1 cellular context compared by ENCODE assay signal in the genomic region with DNA sequence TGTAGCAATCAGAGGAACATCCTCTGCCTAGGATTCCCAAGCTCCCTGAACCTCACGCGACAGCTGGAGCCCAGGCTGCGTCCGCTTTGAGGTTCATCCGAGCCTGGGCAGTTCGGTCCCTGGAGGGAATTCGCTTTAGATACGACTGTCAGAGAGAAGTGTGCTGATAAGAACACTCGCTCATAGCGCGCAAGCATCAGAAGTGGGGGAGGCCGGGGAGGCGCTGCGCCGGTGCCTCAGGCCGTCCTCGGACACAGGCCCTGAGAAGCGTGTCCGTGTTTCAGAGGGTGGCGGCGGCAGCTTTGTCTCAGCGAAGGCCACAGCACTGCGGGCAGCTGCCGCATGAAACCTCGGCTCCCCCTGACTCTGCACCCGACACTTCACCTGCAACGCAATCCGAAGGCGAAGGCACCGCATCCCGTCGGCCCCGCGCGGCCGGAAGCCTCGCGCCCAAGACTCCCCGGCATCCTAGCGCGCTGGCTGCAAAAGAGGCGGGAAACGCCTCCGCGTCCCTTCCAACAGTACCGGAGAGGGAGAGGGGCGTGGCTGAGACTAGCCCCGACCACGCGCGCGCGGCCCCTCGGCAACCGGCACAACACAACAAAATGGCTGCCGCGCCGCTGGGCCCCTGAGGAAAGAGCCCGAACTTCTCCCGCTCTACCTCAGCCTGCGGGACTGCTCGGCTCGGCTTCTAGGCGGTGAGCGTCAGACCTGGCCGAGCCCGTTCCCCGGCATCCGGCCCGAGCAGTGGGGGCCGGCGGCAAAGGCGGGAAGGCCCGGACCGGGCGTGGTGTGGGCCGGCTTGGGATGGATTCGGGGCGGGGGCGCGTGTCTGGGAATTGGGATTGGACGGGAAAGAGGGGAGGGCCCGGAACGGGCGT.
TF ChIP-seq lines count a peak whose summit lies in the region.

A gene with protein sequence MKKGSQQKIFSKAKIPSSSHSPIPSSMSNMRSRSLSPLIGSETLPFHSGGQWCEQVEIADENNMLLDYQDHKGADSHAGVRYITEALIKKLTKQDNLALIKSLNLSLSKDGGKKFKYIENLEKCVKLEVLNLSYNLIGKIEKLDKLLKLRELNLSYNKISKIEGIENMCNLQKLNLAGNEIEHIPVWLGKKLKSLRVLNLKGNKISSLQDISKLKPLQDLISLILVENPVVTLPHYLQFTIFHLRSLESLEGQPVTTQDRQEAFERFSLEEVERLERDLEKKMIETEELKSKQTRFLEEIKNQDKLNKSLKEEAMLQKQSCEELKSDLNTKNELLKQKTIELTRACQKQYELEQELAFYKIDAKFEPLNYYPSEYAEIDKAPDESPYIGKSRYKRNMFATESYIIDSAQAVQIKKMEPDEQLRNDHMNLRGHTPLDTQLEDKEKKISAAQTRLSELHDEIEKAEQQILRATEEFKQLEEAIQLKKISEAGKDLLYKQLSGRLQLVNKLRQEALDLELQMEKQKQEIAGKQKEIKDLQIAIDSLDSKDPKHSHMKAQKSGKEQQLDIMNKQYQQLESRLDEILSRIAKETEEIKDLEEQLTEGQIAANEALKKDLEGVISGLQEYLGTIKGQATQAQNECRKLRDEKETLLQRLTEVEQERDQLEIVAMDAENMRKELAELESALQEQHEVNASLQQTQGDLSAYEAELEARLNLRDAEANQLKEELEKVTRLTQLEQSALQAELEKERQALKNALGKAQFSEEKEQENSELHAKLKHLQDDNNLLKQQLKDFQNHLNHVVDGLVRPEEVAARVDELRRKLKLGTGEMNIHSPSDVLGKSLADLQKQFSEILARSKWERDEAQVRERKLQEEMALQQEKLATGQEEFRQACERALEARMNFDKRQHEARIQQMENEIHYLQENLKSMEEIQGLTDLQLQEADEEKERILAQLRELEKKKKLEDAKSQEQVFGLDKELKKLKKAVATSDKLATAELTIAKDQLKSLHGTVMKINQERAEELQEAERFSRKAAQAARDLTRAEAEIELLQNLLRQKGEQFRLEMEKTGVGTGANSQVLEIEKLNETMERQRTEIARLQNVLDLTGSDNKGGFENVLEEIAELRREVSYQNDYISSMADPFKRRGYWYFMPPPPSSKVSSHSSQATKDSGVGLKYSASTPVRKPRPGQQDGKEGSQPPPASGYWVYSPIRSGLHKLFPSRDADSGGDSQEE (N-terminal part only) (plus strand): TSS at position 586 of the 881 bp plus-strand sequence. CDS start 13,372 bp downstream, outside the sequence.

TF ChIP-seq in HepG2, 621 proteins besides CTCF, POLR2A, EP300 and RAD21 (continued from another document and continues in another):
- TF ChIP-seq, protein P1, sequence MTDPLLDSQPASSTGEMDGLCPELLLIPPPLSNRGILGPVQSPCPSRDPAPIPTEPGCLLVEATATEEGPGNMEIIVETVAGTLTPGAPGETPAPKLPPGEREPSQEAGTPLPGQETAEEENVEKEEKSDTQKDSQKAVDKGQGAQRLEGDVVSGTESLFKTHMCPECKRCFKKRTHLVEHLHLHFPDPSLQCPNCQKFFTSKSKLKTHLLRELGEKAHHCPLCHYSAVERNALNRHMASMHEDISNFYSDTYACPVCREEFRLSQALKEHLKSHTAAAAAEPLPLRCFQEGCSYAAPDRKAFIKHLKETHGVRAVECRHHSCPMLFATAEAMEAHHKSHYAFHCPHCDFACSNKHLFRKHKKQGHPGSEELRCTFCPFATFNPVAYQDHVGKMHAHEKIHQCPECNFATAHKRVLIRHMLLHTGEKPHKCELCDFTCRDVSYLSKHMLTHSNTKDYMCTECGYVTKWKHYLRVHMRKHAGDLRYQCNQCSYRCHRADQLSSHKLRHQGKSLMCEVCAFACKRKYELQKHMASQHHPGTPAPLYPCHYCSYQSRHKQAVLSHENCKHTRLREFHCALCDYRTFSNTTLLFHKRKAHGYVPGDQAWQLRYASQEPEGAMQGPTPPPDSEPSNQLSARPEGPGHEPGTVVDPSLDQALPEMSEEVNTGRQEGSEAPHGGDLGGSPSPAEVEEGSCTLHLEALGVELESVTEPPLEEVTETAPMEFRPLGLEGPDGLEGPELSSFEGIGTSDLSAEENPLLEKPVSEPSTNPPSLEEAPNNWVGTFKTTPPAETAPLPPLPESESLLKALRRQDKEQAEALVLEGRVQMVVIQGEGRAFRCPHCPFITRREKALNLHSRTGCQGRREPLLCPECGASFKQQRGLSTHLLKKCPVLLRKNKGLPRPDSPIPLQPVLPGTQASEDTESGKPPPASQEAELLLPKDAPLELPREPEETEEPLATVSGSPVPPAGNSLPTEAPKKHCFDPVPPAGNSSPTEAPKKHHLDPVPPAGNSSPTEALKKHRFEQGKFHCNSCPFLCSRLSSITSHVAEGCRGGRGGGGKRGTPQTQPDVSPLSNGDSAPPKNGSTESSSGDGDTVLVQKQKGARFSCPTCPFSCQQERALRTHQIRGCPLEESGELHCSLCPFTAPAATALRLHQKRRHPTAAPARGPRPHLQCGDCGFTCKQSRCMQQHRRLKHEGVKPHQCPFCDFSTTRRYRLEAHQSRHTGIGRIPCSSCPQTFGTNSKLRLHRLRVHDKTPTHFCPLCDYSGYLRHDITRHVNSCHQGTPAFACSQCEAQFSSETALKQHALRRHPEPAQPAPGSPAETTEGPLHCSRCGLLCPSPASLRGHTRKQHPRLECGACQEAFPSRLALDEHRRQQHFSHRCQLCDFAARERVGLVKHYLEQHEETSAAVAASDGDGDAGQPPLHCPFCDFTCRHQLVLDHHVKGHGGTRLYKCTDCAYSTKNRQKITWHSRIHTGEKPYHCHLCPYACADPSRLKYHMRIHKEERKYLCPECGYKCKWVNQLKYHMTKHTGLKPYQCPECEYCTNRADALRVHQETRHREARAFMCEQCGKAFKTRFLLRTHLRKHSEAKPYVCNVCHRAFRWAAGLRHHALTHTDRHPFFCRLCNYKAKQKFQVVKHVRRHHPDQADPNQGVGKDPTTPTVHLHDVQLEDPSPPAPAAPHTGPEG (CRISPR knock-in tag; IDR thresholded peaks at IDR 0.05) = peak; percentile 93
- TF ChIP-seq ESRRA (CRISPR knock-in tag; IDR thresholded peaks at IDR 0.05; ENCODE audit: low read depth) = peak; percentile 82; the same call in 1 of the 2 replicates
- TF ChIP-seq U2AF2 (IDR thresholded peaks at IDR 0.05; ENCODE audit: low read depth, low read length) = no peak
- peak; percentile 90; the same call in 1 of the 2 replicates for TF ChIP-seq MYNN (CRISPR knock-in tag; IDR thresholded peaks at IDR 0.05; ENCODE audit: low read depth)
- TF ChIP-seq, protein P2, sequence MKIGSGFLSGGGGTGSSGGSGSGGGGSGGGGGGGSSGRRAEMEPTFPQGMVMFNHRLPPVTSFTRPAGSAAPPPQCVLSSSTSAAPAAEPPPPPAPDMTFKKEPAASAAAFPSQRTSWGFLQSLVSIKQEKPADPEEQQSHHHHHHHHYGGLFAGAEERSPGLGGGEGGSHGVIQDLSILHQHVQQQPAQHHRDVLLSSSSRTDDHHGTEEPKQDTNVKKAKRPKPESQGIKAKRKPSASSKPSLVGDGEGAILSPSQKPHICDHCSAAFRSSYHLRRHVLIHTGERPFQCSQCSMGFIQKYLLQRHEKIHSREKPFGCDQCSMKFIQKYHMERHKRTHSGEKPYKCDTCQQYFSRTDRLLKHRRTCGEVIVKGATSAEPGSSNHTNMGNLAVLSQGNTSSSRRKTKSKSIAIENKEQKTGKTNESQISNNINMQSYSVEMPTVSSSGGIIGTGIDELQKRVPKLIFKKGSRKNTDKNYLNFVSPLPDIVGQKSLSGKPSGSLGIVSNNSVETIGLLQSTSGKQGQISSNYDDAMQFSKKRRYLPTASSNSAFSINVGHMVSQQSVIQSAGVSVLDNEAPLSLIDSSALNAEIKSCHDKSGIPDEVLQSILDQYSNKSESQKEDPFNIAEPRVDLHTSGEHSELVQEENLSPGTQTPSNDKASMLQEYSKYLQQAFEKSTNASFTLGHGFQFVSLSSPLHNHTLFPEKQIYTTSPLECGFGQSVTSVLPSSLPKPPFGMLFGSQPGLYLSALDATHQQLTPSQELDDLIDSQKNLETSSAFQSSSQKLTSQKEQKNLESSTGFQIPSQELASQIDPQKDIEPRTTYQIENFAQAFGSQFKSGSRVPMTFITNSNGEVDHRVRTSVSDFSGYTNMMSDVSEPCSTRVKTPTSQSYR (CRISPR knock-in tag; IDR thresholded peaks at IDR 0.05; ENCODE audit: borderline replicate concordance) = no peak
- TF ChIP-seq ZFP36 (IDR thresholded peaks at IDR 0.05; ENCODE audit: borderline replicate concordance, low read depth, low read length, partially characterized antibody) = no peak
- TF ChIP-seq, protein P3, sequence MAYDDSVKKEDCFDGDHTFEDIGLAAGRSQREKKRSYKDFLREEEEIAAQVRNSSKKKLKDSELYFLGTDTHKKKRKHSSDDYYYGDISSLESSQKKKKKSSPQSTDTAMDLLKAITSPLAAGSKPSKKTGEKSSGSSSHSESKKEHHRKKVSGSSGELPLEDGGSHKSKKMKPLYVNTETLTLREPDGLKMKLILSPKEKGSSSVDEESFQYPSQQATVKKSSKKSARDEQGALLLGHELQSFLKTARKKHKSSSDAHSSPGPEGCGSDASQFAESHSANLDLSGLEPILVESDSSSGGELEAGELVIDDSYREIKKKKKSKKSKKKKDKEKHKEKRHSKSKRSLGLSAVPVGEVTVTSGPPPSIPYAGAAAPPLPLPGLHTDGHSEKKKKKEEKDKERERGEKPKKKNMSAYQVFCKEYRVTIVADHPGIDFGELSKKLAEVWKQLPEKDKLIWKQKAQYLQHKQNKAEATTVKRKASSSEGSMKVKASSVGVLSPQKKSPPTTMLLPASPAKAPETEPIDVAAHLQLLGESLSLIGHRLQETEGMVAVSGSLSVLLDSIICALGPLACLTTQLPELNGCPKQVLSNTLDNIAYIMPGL (CRISPR knock-in tag; IDR thresholded peaks at IDR 0.05; ENCODE audit: borderline replicate concordance in 1 of 2, low read depth in 1 of 2) = peak; percentile 73 to 89
- TF ChIP-seq, protein P4, sequence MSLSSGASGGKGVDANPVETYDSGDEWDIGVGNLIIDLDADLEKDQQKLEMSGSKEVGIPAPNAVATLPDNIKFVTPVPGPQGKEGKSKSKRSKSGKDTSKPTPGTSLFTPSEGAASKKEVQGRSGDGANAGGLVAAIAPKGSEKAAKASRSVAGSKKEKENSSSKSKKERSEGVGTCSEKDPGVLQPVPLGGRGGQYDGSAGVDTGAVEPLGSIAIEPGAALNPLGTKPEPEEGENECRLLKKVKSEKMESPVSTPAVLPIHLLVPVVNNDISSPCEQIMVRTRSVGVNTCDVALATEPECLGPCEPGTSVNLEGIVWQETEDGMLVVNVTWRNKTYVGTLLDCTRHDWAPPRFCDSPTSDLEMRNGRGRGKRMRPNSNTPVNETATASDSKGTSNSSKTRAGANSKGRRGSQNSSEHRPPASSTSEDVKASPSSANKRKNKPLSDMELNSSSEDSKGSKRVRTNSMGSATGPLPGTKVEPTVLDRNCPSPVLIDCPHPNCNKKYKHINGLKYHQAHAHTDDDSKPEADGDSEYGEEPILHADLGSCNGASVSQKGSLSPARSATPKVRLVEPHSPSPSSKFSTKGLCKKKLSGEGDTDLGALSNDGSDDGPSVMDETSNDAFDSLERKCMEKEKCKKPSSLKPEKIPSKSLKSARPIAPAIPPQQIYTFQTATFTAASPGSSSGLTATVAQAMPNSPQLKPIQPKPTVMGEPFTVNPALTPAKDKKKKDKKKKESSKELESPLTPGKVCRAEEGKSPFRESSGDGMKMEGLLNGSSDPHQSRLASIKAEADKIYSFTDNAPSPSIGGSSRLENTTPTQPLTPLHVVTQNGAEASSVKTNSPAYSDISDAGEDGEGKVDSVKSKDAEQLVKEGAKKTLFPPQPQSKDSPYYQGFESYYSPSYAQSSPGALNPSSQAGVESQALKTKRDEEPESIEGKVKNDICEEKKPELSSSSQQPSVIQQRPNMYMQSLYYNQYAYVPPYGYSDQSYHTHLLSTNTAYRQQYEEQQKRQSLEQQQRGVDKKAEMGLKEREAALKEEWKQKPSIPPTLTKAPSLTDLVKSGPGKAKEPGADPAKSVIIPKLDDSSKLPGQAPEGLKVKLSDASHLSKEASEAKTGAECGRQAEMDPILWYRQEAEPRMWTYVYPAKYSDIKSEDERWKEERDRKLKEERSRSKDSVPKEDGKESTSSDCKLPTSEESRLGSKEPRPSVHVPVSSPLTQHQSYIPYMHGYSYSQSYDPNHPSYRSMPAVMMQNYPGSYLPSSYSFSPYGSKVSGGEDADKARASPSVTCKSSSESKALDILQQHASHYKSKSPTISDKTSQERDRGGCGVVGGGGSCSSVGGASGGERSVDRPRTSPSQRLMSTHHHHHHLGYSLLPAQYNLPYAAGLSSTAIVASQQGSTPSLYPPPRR (CRISPR knock-in tag; IDR thresholded peaks at IDR 0.05; ENCODE audit: borderline replicate concordance) = peak; percentile 67
- TF ChIP-seq FOXM1 (CRISPR knock-in tag; IDR thresholded peaks at IDR 0.05) = 0 out of 2 replicates have a peak, but pooled peaks have one; percentile 52
- TF ChIP-seq ZNF143 (CRISPR knock-in tag; IDR thresholded peaks at IDR 0.05) = peak; percentile 82
- no peak for TF ChIP-seq ZNF282 (IDR thresholded peaks at IDR 0.05; ENCODE audit: partially characterized antibody)
- peak; percentile 91 for TF ChIP-seq RBM39 (IDR thresholded peaks at IDR 0.05; ENCODE audit: low read depth, low read length, poor library complexity, severe bottlenecking)
